8 cellular contexts compared by ENCODE assay signal in the genomic region with DNA sequence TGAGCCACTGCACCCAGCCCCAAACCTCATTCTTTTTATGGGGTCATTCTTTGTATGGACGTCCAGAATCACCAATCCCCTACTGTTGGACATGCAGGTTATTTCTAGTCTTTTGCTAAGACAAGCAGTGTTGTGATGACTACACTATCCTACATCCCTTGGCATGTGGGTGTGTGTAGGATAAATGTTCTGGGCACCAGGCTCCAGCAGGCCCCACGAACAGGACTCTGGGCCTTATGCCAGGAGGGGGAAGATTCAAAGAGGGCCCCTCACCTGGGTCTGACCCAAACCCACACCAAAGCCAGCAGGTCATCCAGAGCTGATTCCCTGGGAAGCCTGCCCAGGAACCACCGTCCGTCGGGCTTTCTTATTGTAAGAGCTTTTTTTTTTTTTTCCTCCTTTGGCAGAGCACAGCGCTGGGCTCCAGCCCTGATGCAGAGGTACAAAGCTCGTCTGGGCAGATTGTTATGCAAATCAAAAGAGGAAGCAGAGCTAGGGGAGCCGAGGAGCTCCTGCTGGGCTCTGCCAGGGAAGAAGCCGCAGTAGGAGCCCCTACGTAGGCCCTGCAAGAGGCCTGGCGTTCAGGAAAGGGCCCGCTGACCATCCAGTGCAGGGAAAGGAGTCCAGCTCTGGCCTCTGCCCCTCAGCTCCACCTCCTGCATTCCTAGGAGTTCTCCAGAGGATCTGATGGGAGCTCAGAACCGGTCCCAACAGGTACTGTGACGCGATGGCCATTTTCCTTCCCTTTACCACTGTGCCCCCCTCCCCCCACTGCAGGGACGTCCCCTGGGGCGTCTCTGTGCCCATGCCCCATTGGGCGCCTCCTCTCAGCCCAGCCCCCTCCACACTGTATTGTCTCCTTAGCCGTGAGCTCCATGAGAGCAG. TPM values are rescaled to one million over a fixed set of nuclear protein-coding genes. Genes with fewer than 3 reads are reported as not detected.
DNase-seq lines count a peak whose midpoint lies in the region; ATAC-seq and TF ChIP-seq lines count a peak whose summit lies in the region.

No MANE protein-coding gene starts in this region.

- no peak overlapping the region for H3K4me2 ChIP-seq in H9 (ENCODE audit: insufficient read depth, insufficient read length, low read length)

- peak overlapping the region in 2 of 3 experiments; percentile 31 to 91; a peak in 3 of 7 replicates for H3K27ac Mint-ChIP-seq in H9

- H3K14ac ChIP-seq in H9 (ENCODE audit: insufficient read depth, low read length) = peak overlapping the region; percentile 59

- no peak overlapping the region for H2BK15ac ChIP-seq in H9 (ENCODE audit: low read depth, low read length)

- H4K20me1 ChIP-seq in H9 (ENCODE audit: control insufficient read depth, insufficient read depth, insufficient read length) = no peaks in the 10 kb centered on the region

- H3K27me3 ChIP-seq in H9 (ENCODE audit: insufficient read depth, low read length) (no peaks in the 10 kb centered on the region), lung (ENCODE audit: control insufficient read depth, insufficient read depth) (no peaks in the 10 kb centered on the region)

- peak; percentile 76 for ATAC-seq in lung (ENCODE audit: insufficient read depth, low FRiP score)

- no peaks in the 10 kb centered on the region for H3K79me2 ChIP-seq in H9 (ENCODE audit: insufficient read depth, low read length)

- no peak overlapping the region for H2BK120ac ChIP-seq in H9 (ENCODE audit: low read depth, low read length, poor library complexity, severe bottlenecking)

- H3K4me1 Mint-ChIP-seq in H9 = peaks cover 39 to 40% of the 10 kb centered on the region in 2 experiments

- peak overlapping the region; percentile 53 for H2BK12ac ChIP-seq in H9 (ENCODE audit: insufficient read length, low read depth, low read length)

- no CpG with 5 or more reads among the region's 19 CpGs for WGBS in H9 (ENCODE audit: extremely low coverage, insufficient read length, low lambda C conversion rate)
- 23 to 39% methylated on average over 18 to 19 of the region's 19 CpGs for WGBS in lung, 2 donors

- no peak overlapping the region for H2AK5ac ChIP-seq in H9 (ENCODE audit: insufficient read length, low read length)

- H2AFZ ChIP-seq in H9 (ENCODE audit: low read length) = no peak overlapping the region

- H4K8ac ChIP-seq in H9 (replicated peaks; ENCODE audit: insufficient read length, low read depth, low read length) = no peak overlapping the region

- H3K23ac ChIP-seq in H9 (ENCODE audit: insufficient read length, low read depth, low read length) = no peak overlapping the region

- peaks cover 5% of the 10 kb centered on the region; the same call in 1 of the 2 replicates for H3K4me1 ChIP-seq in H9 (ENCODE audit: insufficient read depth, low read length)
- H3K4me1 ChIP-seq in lung (ENCODE audit: control insufficient read depth in 2 of 2, insufficient read depth in 2 of 2, low read length in 2 of 2) = peaks cover 0 to 8% of the 10 kb centered on the region in 2 donors

- H3K27ac ChIP-seq in H9 (ENCODE audit: insufficient read length, low read depth, low read length) = no peak overlapping the region
- H3K27ac ChIP-seq in lung (ENCODE audit: low read depth in 1 of 2, low read length in 1 of 2) = peak overlapping the region in 1 of 2 donors; percentile 69

- no peaks in the 10 kb centered on the region for H3K79me1 ChIP-seq in H9 (ENCODE audit: insufficient read depth, low read depth, low read length, poor library complexity, severe bottlenecking)

- H3K4me3 Mint-ChIP-seq in H9 = peak overlapping the region; percentile 17 to 25; a peak in 2 of 5 replicates

- H3K18ac ChIP-seq in H9 (ENCODE audit: insufficient read length, low read depth, low read length) = peak overlapping the region; percentile 28

- no peak overlapping the region for H3T11ph ChIP-seq in H9 (ENCODE audit: low read length)

- no peaks in the 10 kb centered on the region for H3K36me3 ChIP-seq in lung (ENCODE audit: control insufficient read depth in 2 of 2, insufficient read depth in 2 of 2, low read length in 2 of 2)

- no peak overlapping the region for H2BK20ac ChIP-seq in H9 (ENCODE audit: low read depth, low read length, poor library complexity, severe bottlenecking)

- TF ChIP-seq POLR2A in NB4 (IDR thresholded peaks at IDR 0.05; ENCODE audit: extremely low read depth, insufficient read length) = no peak

- H3K9me3 ChIP-seq in H9 (ENCODE audit: control insufficient read depth, low read depth, low read length) (no peaks in the 10 kb centered on the region), lung (ENCODE audit: control insufficient read depth in 2 of 2, insufficient read depth in 1 of 2, low read length in 1 of 2) (no peaks in the 10 kb centered on the region)

- H4K5ac ChIP-seq in H9 (ENCODE audit: insufficient read length, low read depth, low read length) = no peak overlapping the region

- peak; percentile 43 for DNase-seq in NCI-H146 (lab: John Stamatoyannopoulos, UW)
- no peak for DNase-seq in NCI-H146 treated with DMSO at 0.1 percent for 48 hours (lab: John Stamatoyannopoulos, UW; ENCODE audit: unreplicated experiment)
- DNase-seq in H9 = peak; percentile 90
- DNase-seq in NB4 (ENCODE audit: low read depth) = peak; percentile 95
- peak in 37 of 58 donors; percentile 10 to 76 (median 34) for DNase-seq in anterior cingulate cortex (lab: John Stamatoyannopoulos, UW)
- peak; percentile 51 for DNase-seq in lung (ENCODE audit: low spot score)
- DNase-seq in SW 1271 (lab: John Stamatoyannopoulos, UW) = no peak
- DNase-seq in NCI-H510A (lab: John Stamatoyannopoulos, UW) = no peak

- H3K27me3 Mint-ChIP-seq in H9 (ENCODE audit: low read depth) = peaks cover 6% of the 10 kb centered on the region

- no peak overlapping the region for H3K4ac ChIP-seq in H9 (ENCODE audit: low read depth, low read length)

- H3K36me3 Mint-ChIP-seq in H9 (ENCODE audit: insufficient read depth in 1 of 3, low read depth in 3 of 3) = no peaks in the 10 kb centered on the region

- no peak overlapping the region for H2BK5ac ChIP-seq in H9 (ENCODE audit: insufficient read length, low read length)

- no peaks in the 10 kb centered on the region; a peak in 1 of 5 replicates for H3K9me3 Mint-ChIP-seq in H9

- no peaks in the 10 kb centered on the region for H3K23me2 ChIP-seq in H9 (ENCODE audit: insufficient read length, low read depth, low read length, poor library complexity, severe bottlenecking)

- H3K56ac ChIP-seq in H9 (ENCODE audit: insufficient read length, low read depth, low read length) = no peak overlapping the region

- H4K91ac ChIP-seq in H9 (ENCODE audit: insufficient read length, low read depth, low read length) = no peak overlapping the region

- no peak overlapping the region for H3K9ac ChIP-seq in H9 (ENCODE audit: extremely low read depth, insufficient read length, low read length)

- no peak for TF ChIP-seq CTCF in H9 (conservative IDR thresholded peaks at IDR 0.05)
- TF ChIP-seq CTCF in NB4 (IDR thresholded peaks at IDR 0.05; ENCODE audit: low read depth, low read length) = no peak
- no peak for TF ChIP-seq CTCF in lung (IDR thresholded peaks at IDR 0.05; ENCODE audit: control extremely low read depth, extremely low read depth)

- H3K4me3 ChIP-seq in NB4 (ENCODE audit: low read depth, low read length) (peak overlapping the region; percentile 49), lung (no peak overlapping the region)

RNA-seq across cellular contexts. Expression of a gene that starts 29.0 kb away (rescaled TPM):
- 35.1 and 35.7 TPM in 2 replicates for total RNA-seq in H9 (2021)
- 100 to 1,000 TPM in 1 of 2 donors, 10 to 100 TPM in 1; 57.1 to 113 TPM for total RNA-seq in lung
- 100 to 1,000 TPM in 1 of 2 donors, 10 to 100 TPM in 1; 71.2 to 159 TPM for polyA plus RNA-seq in lung

RNA-seq across cellular contexts. Expression of a gene that starts 44.9 kb away (rescaled TPM):
- 6.5 and 6.7 TPM in 2 replicates for total RNA-seq in H9 (2021)
- total RNA-seq in lung = 10 to 100 TPM; 48.1 to 62.9 TPM
- polyA plus RNA-seq in lung = 100 to 1,000 TPM in 1 of 2 donors, 10 to 100 TPM in 1; 25.7 to 104 TPM

Comparison
In these comparisons a context has a peak if more than half of its experiments do, and no peak if none do; other contexts are left out.
1. DNase-seq: peak in NCI-H146 (single experiment), H9 (single experiment), NB4 (single experiment), anterior cingulate cortex (37 of 58) and lung (single experiment); none in NCI-H146 treated with DMSO at 0.1 percent for 48 hours (single experiment), SW 1271 (0 of 2) and NCI-H510A (single experiment).